ENCODE assay signal across 8 cellular contexts in the genomic region with DNA sequence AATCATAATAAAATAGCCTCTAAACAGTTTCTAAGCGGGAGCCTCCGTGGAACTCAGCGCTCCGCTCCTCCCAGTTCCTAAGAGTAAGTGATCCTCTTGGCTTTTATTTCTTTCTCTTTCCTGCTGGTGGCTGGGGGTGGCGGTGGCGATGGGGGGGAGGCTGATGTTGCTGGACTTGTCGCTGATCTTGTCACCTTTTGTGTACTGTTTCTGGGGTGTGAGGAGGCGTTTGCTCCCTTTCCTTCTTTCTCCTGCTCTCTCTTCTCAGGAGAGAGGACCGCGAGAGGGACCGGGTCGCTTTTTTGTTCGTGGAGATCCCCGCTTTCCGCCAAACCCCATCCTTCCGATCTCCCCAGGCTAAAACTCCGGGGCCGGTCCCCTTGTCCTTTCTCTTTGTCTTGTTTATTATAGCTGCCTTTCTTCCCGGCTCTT. TPM values are rescaled to one million over a fixed set of nuclear protein-coding genes. Genes with fewer than 3 reads are reported as not detected.
DNase-seq lines count a peak whose midpoint lies in the region; ATAC-seq, FAIRE-seq and TF ChIP-seq lines count a peak whose summit lies in the region.

No MANE protein-coding gene starts in this region.

- CTCF ChIA-PET in PC-3 (lab: Charles Lee) (no interaction called here), endothelial cell of umbilical vein (lab: Charles Lee) (interaction anchor here (1.2 to 4.4 kb wide), 6 partner anchors 11 to 340 kb away, joined by 3 to 48 read pairs (median 6); no protein-coding TSS in a partner anchor)

- TF ChIP-seq POLR2A in endothelial cell of umbilical vein (IDR thresholded peaks at IDR 0.05; ENCODE audit: low read depth, low read length) = no peak

- BruUV-seq in PC-3 (replicated peaks; lab: Mats Ljungman, UMichigan) (no TSS peak), endothelial cell of umbilical vein (replicated peaks; lab: Mats Ljungman, UMichigan) (no TSS peak)

- H3F3A ChIP-seq in PC-3 (ENCODE audit: low read length, unreplicated experiment) = no peaks in the 10 kb centered on the region

- intact Hi-C loops in PC-3 (cut with micrococcal nuclease) (loop anchor here (5.0 to 10.0 kb wide), 2 partner anchors 114 to 744 kb away; no protein-coding TSS in a partner anchor), endothelial cell of umbilical vein (cut with micrococcal nuclease) (loop anchor here (1.0 to 5.0 kb wide), 6 partner anchors 128 to 1579 kb away; a partner anchor contains a TSS)

- DNase-seq in DMS 273 (lab: John Stamatoyannopoulos, UW; ENCODE audit: unreplicated experiment) = peak; percentile 68
- DNase-seq in DMS 273 treated with DMSO at 0.1 percent for 48 hours (lab: John Stamatoyannopoulos, UW) = no peak
- no peak for DNase-seq in PC-3
- DNase-seq in endothelial cell of umbilical vein (ENCODE audit: low read depth, low spot score) = no peak
- DNase-seq in NOMO-1 treated with DMSO at 0.1 percent for 48 hours (lab: John Stamatoyannopoulos, UW; ENCODE audit: unreplicated experiment) = no peak
- DNase-seq in stimulated activated CD8-positive, alpha-beta memory T cell treated with anti-CD3 and anti-CD28 coated beads, Interleukin-4, amount 100 ng/mL, for 48 hours = no peak

- dilution Hi-C loops in endothelial cell of umbilical vein (cut with MboI; ENCODE audit: extremely low pct_ligation_motif_present, low sequenced_read_pairs) = no loop called here

- no peaks in the 10 kb centered on the region for H3K36me3 Mint-ChIP-seq in nephron (ENCODE audit: low read depth)

- H3K9me3 ChIP-seq in PC-3 (ENCODE audit: low read length) = no peaks in the 10 kb centered on the region
- H3K9me3 ChIP-seq in endothelial cell of umbilical vein (replicated peaks; ENCODE audit: control insufficient read depth, insufficient read depth, low read length) = no peaks in the 10 kb centered on the region

- H3K4me2 ChIP-seq in PC-3 (ENCODE audit: low read length) (peak overlapping the region; percentile 90), endothelial cell of umbilical vein (ENCODE audit: insufficient read depth, low read length) (peak overlapping the region; percentile 84)

- no peaks in the 10 kb centered on the region for H3K9me1 ChIP-seq in endothelial cell of umbilical vein (replicated peaks; ENCODE audit: control insufficient read depth, extremely low read depth, insufficient read depth, low read length)

- H4K20me1 ChIP-seq in PC-3 (ENCODE audit: low read length) (no peaks in the 10 kb centered on the region), endothelial cell of umbilical vein (replicated peaks; ENCODE audit: control insufficient read depth, extremely low read depth, insufficient read depth, low read length) (no peaks in the 10 kb centered on the region)

- POLR2A ChIA-PET in PC-3 (lab: Charles Lee; ENCODE audit: unreplicated experiment) = no interaction called here
- POLR2A ChIA-PET in endothelial cell of umbilical vein (lab: Charles Lee) = interaction anchor here (1.3 to 1.4 kb wide), 2 partner anchors 10 to 14 kb away, joined by 9 to 15 read pairs; no protein-coding TSS in a partner anchor

- peaks cover 94% of the 10 kb centered on the region for H3K27me3 Mint-ChIP-seq in nephron (ENCODE audit: low read depth)

- H3K27ac Mint-ChIP-seq in nephron = peak overlapping the region; percentile 41 to 86 (median 76)

- ATAC-seq in PC-3 (peak; percentile 25), GM18520 (IDR thresholded peaks at IDR 0.05; ENCODE audit: unreplicated experiment) (no peak)

- no peak overlapping the region for H3K27ac ChIP-seq in PC-3 (ENCODE audit: low read length)
- peak overlapping the region; percentile 65 for H3K27ac ChIP-seq in endothelial cell of umbilical vein (ENCODE audit: insufficient read depth, low read depth, low read length)

- H3K9ac ChIP-seq in PC-3 (ENCODE audit: low read length) (no peak overlapping the region), endothelial cell of umbilical vein (replicated peaks; ENCODE audit: extremely low read depth, insufficient read depth, low read length) (peak overlapping the region; percentile 76)

- peaks cover 54% of the 10 kb centered on the region for H3K4me1 Mint-ChIP-seq in nephron

- peak overlapping the region; percentile 70 for H3K4me3 ChIP-seq in PC-3 (ENCODE audit: low read length)
- H3K4me3 ChIP-seq in endothelial cell of umbilical vein (replicated peaks in 1 of 3; ENCODE audit: insufficient read depth in 1 of 3, low read depth in 1 of 3, low read length in 3 of 3) = peak overlapping the region; percentile 45 to 91 (median 79)

- H3K4me1 ChIP-seq in PC-3 (ENCODE audit: insufficient read depth, low read length) (no peaks in the 10 kb centered on the region), endothelial cell of umbilical vein (ENCODE audit: control insufficient read depth, extremely low read depth, insufficient read depth, low read length) (peaks cover 13% of the 10 kb centered on the region)

- no peaks in the 10 kb centered on the region for H3K9me2 ChIP-seq in PC-3 (replicated peaks; ENCODE audit: low read length)

- H3K79me2 ChIP-seq in PC-3 (ENCODE audit: low read length) = no peaks in the 10 kb centered on the region
- no peaks in the 10 kb centered on the region for H3K79me2 ChIP-seq in endothelial cell of umbilical vein (ENCODE audit: control insufficient read depth, insufficient read depth, low read length)

- TF ChIP-seq CTCF in PC-3 (conservative IDR thresholded peaks at IDR 0.05; ENCODE audit: low read depth, low read length) = no peak
- TF ChIP-seq CTCF in endothelial cell of umbilical vein (IDR thresholded peaks at IDR 0.05; ENCODE audit: extremely low read depth in 1 of 2, insufficient read depth in 1 of 2, low read depth in 1 of 2, low read length in 2 of 2) = no peak
- TF ChIP-seq CTCF in nephron (IDR thresholded peaks at IDR 0.05; ENCODE audit: unreplicated experiment in 3 of 3) = no peak

- peaks cover 96% of the 10 kb centered on the region for H3K27me3 ChIP-seq in PC-3 (ENCODE audit: low read length)
- peaks cover 29 to 36% of the 10 kb centered on the region in 2 experiments for H3K27me3 ChIP-seq in endothelial cell of umbilical vein (ENCODE audit: control insufficient read depth in 2 of 2, insufficient read depth in 2 of 2, low read length in 2 of 2)

- H3K9me3 Mint-ChIP-seq in nephron = no peaks in the 10 kb centered on the region

- no peaks in the 10 kb centered on the region for H3K36me3 ChIP-seq in PC-3 (ENCODE audit: low read depth, low read length)
- H3K36me3 ChIP-seq in endothelial cell of umbilical vein (ENCODE audit: control insufficient read depth in 2 of 2, extremely low read depth in 1 of 2, insufficient read depth in 2 of 2, low read length in 2 of 2) = no peaks in the 10 kb centered on the region

- peak overlapping the region; percentile 89 to 97 (median 93) for H3K4me3 Mint-ChIP-seq in nephron

- FAIRE-seq in endothelial cell of umbilical vein (lab: Jason Lieb, UNC) = peak; percentile 18

- H2AFZ ChIP-seq in PC-3 (ENCODE audit: low read length) (peak overlapping the region; percentile 85), endothelial cell of umbilical vein (ENCODE audit: low read depth, low read length) (peak overlapping the region; percentile 97)

TF ChIP-seq in endothelial cell of umbilical vein, 7 proteins besides CTCF, POLR2A, EP300 and RAD21:
- TF ChIP-seq GATA2 (IDR thresholded peaks at IDR 0.05; ENCODE audit: insufficient read depth, insufficient read length, low read depth, low read length) (no peak), POLR2AphosphoS5 (IDR thresholded peaks at IDR 0.05; ENCODE audit: insufficient read depth, low read depth, low read length) (no peak), EZH2 (IDR thresholded peaks at IDR 0.05; ENCODE audit: borderline replicate concordance, low read depth, low read length, severe bottlenecking) (no peak), FOS (IDR thresholded peaks at IDR 0.05; ENCODE audit: borderline replicate concordance, insufficient read depth, low read length) (no peak), JUN (IDR thresholded peaks at IDR 0.05; ENCODE audit: borderline replicate concordance, insufficient read depth, insufficient read length, low read depth) (no peak), MYC (IDR thresholded peaks at IDR 0.05; ENCODE audit: low read depth, low read length) (no peak)
- TF ChIP-seq, protein P1, sequence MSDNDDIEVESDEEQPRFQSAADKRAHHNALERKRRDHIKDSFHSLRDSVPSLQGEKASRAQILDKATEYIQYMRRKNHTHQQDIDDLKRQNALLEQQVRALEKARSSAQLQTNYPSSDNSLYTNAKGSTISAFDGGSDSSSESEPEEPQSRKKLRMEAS (IDR thresholded peaks at IDR 0.05; ENCODE audit: insufficient read depth, insufficient read length) = no peak

RNA-seq across cellular contexts. Expression of a gene that starts 0.9 kb away (rescaled TPM):
- total RNA-seq in PC-3 (2014; rRNA removed) = 0.12 TPM in 1 of 2 replicates, not detected in the other
- 3.3 and 4.0 TPM in 2 replicates for total RNA-seq in endothelial cell of umbilical vein
- polyA plus RNA-seq in endothelial cell of umbilical vein = 1.5 and 2.2 TPM in 2 replicates
- polyA plus RNA-seq in endothelial cell of umbilical vein (2011; cell fraction: cytosol; rRNA removed) = 0.42 and 0.46 TPM in 2 replicates
- 3.0 and 3.4 TPM in 2 replicates for polyA plus RNA-seq in endothelial cell of umbilical vein (2011; cell fraction: nucleus; rRNA removed)
- 1.0 and 1.2 TPM in 2 replicates for polyA plus RNA-seq in endothelial cell of umbilical vein (2012)
- polyA minus RNA-seq in endothelial cell of umbilical vein = 4.3 and 14.9 TPM in 2 replicates
- polyA minus RNA-seq in endothelial cell of umbilical vein (2011; cell fraction: cytosol; rRNA and poly(A)+ RNA removed) = not detected
- 9.2 and 11.3 TPM in 2 replicates for polyA minus RNA-seq in endothelial cell of umbilical vein (2011; cell fraction: nucleus; rRNA and poly(A)+ RNA removed)
